In genomic region chr1:155859881-155860841, GRCh38 we compare ENCODE assay signal across 8 cellular contexts. TPM values are rescaled to one million over a fixed set of nuclear protein-coding genes. Genes with fewer than 3 reads are reported as not detected.
DNase-seq lines count a peak whose midpoint lies in the region; ATAC-seq and TF ChIP-seq lines count a peak whose summit lies in the region.

No MANE protein-coding gene starts in this region.

- no peak for TF ChIP-seq CTCF in activated CD8-positive, alpha-beta T cell treated with anti-CD3 and anti-CD28 coated beads for 36 hours (IDR thresholded peaks at IDR 0.05)

- H3K36me3 Mint-ChIP-seq in CD4-positive, alpha-beta memory T cell, result peaks cover 2 to 12% of the 10 kb centered on the region in 2 donors
- peaks cover 5% of the 10 kb centered on the region for H3K36me3 Mint-ChIP-seq in activated CD8-positive, alpha-beta T cell treated with anti-CD3 and anti-CD28 coated beads for 36 hours (ENCODE audit: low read depth)

- intact Hi-C loops in CD4-positive, alpha-beta memory T cell (cut with micrococcal nuclease), result loop anchor here (1.0 to 5.0 kb wide), 2 partner anchors 51 to 117 kb away; partner anchors contain the start of genes ARHGEF2 and RIT1
- intact Hi-C loops in activated CD8-positive, alpha-beta T cell treated with anti-CD3 and anti-CD28 coated beads for 36 hours (cut with micrococcal nuclease), result no loop called here

- H3K4me1 ChIP-seq in CD4-positive, alpha-beta memory T cell (ENCODE audit: insufficient read depth, low read length), result peaks cover 48% of the 10 kb centered on the region
- peaks cover 7% of the 10 kb centered on the region for H3K4me1 ChIP-seq in effector memory CD4-positive, alpha-beta T cell (ENCODE audit: control insufficient read depth, insufficient read depth, low read length, poor library complexity, severe bottlenecking)

- peak; percentile 45 to 81 (median 65) for DNase-seq in CD4-positive, alpha-beta memory T cell
- peak; percentile 29 for DNase-seq in H4 (ENCODE audit: low spot score)
- DNase-seq in NCI-H510A treated with DMSO at 0.1 percent for 48 hours (lab: John Stamatoyannopoulos, UW), result peak; percentile 79
- DNase-seq in activated CD8-positive, alpha-beta T cell treated with anti-CD3 and anti-CD28 coated beads for 36 hours, result peak; percentile 79
- DNase-seq in effector memory CD4-positive, alpha-beta T cell, result peak; percentile 37 to 51 (median 41)
- peak; percentile 95 for DNase-seq in medulla oblongata (ENCODE audit: extremely low spot score)
- peak; percentile 36 to 39 for DNase-seq in stimulated activated CD8-positive, alpha-beta memory T cell treated with anti-CD3 and anti-CD28 coated beads, Interleukin-15, amount 100 ng/mL, for 4 hours (ENCODE audit: low read depth in 2 of 2)

- POLR2A ChIA-PET in CD4-positive, alpha-beta memory T cell (lab: Charles Lee; ENCODE audit: partially characterized antibody), result interaction anchor here (0.6 to 2.6 kb wide), 17 partner anchors 9 to 587 kb away, joined by 3 to 17 read pairs (median 4); partner anchors contain the start of genes ARHGEF2, ASH1L, CLK2 and KHDC4
- POLR2A ChIA-PET in activated CD8-positive, alpha-beta T cell treated with anti-CD3 and anti-CD28 coated beads for 36 hours (lab: Charles Lee), result interaction anchor here (0.5 to 1.4 kb wide), 10 partner anchors 9 to 667 kb away, joined by 3 to 5 read pairs (median 3); no protein-coding TSS in a partner anchor

- CTCF ChIA-PET in CD4-positive, alpha-beta memory T cell (lab: Charles Lee; ENCODE audit: partially characterized antibody), result interaction anchor here (0.9 to 1.0 kb wide), 2 partner anchors 10 to 12 kb away, joined by 3 read pairs; no protein-coding TSS in a partner anchor
- CTCF ChIA-PET in activated CD8-positive, alpha-beta T cell treated with anti-CD3 and anti-CD28 coated beads for 36 hours (lab: Charles Lee), result interaction anchor here (0.7 to 2.5 kb wide), 4 partner anchors 10 to 129 kb away, joined by 3 to 8 read pairs (median 3); no protein-coding TSS in a partner anchor

- peak overlapping the region; percentile 73 for H3K27ac ChIP-seq in CD4-positive, alpha-beta memory T cell (ENCODE audit: low read depth, low read length)
- H3K27ac ChIP-seq in effector memory CD4-positive, alpha-beta T cell (ENCODE audit: insufficient read depth, low read length, poor library complexity, severe bottlenecking), result peak overlapping the region; percentile 55

- H3K4me3 Mint-ChIP-seq in CD4-positive, alpha-beta memory T cell, result peak overlapping the region; percentile 88 to 99 (median 90)
- H3K4me3 Mint-ChIP-seq in activated CD8-positive, alpha-beta T cell treated with anti-CD3 and anti-CD28 coated beads for 36 hours, result peak overlapping the region; percentile 94

- H3K4me1 Mint-ChIP-seq in CD4-positive, alpha-beta memory T cell, result peaks cover 18 to 49% (median 32%) of the 10 kb centered on the region in 4 donors
- H3K4me1 Mint-ChIP-seq in activated CD8-positive, alpha-beta T cell treated with anti-CD3 and anti-CD28 coated beads for 36 hours (ENCODE audit: low read depth), result peaks cover 37% of the 10 kb centered on the region

- H3K36me3 ChIP-seq in CD4-positive, alpha-beta memory T cell (ENCODE audit: insufficient read depth, low read length), result no peaks in the 10 kb centered on the region
- no peaks in the 10 kb centered on the region for H3K36me3 ChIP-seq in effector memory CD4-positive, alpha-beta T cell (ENCODE audit: control insufficient read depth, insufficient read depth, low read length)

- no peaks in the 10 kb centered on the region for H3K27me3 ChIP-seq in CD4-positive, alpha-beta memory T cell (ENCODE audit: insufficient read depth, low read length)
- no peaks in the 10 kb centered on the region for H3K27me3 ChIP-seq in effector memory CD4-positive, alpha-beta T cell (replicated peaks; ENCODE audit: control insufficient read depth, insufficient read depth, low read length, poor library complexity, severe bottlenecking)

- H3K9me3 Mint-ChIP-seq in CD4-positive, alpha-beta memory T cell, result no peaks in the 10 kb centered on the region
- H3K9me3 Mint-ChIP-seq in activated CD8-positive, alpha-beta T cell treated with anti-CD3 and anti-CD28 coated beads for 36 hours, result no peaks in the 10 kb centered on the region

- H3K4me3 ChIP-seq in CD4-positive, alpha-beta memory T cell (ENCODE audit: low read length in 2 of 2), result peak overlapping the region; percentile 36 to 68
- H3K4me3 ChIP-seq in effector memory CD4-positive, alpha-beta T cell (ENCODE audit: insufficient read depth, low read depth, low read length, poor library complexity, severe bottlenecking), result peak overlapping the region; percentile 24

- ATAC-seq in activated CD8-positive, alpha-beta T cell treated with anti-CD3 and anti-CD28 coated beads for 36 hours, result peak; percentile 54
- no peak for ATAC-seq in GM18861 (IDR thresholded peaks at IDR 0.05; ENCODE audit: unreplicated experiment)

- no peaks in the 10 kb centered on the region for H3K9me3 ChIP-seq in CD4-positive, alpha-beta memory T cell (ENCODE audit: control insufficient read depth in 1 of 2, low read length in 2 of 2)
- no peaks in the 10 kb centered on the region for H3K9me3 ChIP-seq in effector memory CD4-positive, alpha-beta T cell (ENCODE audit: control insufficient read depth, low read length)

- H3K27me3 Mint-ChIP-seq in CD4-positive, alpha-beta memory T cell, result no peaks in the 10 kb centered on the region
- H3K27me3 Mint-ChIP-seq in activated CD8-positive, alpha-beta T cell treated with anti-CD3 and anti-CD28 coated beads for 36 hours, result peaks cover 1% of the 10 kb centered on the region

- H3K27ac Mint-ChIP-seq in CD4-positive, alpha-beta memory T cell, result peak overlapping the region; percentile 88 to 100 (median 96)
- peak overlapping the region; percentile 92 for H3K27ac Mint-ChIP-seq in activated CD8-positive, alpha-beta T cell treated with anti-CD3 and anti-CD28 coated beads for 36 hours

RNA-seq across cellular contexts. Expression of gene SYT11, which starts 0.8 kb away (rescaled TPM):
- 10 to 100 TPM; 17.7 to 18.2 TPM for total RNA-seq in CD4-positive, alpha-beta memory T cell
- polyA plus RNA-seq in CD4-positive, alpha-beta memory T cell, result 10 to 100 TPM; 10.7 to 15.8 TPM
- 2.9 and 3.4 TPM in 2 replicates for total RNA-seq in H4 (2014; rRNA removed; shearing (Covaris generic))
- total RNA-seq in activated CD8-positive, alpha-beta T cell treated with anti-CD3 and anti-CD28 coated beads for 36 hours, result 1 to 10 TPM; 8.7 to 9.2 TPM

RNA-seq across cellular contexts. Expression of gene GON4L, which starts 3.1 kb away (rescaled TPM):
- total RNA-seq in CD4-positive, alpha-beta memory T cell, result 100 to 1,000 TPM; 118 to 134 TPM
- polyA plus RNA-seq in CD4-positive, alpha-beta memory T cell, result 10 to 100 TPM in 1 of 2 donors, 1 to 10 TPM in 1; 9.3 to 51.0 TPM
- total RNA-seq in H4 (2014; rRNA removed; shearing (Covaris generic)), result 7.1 and 11.0 TPM in 2 replicates
- 10 to 100 TPM; 43.4 to 46.8 TPM for total RNA-seq in activated CD8-positive, alpha-beta T cell treated with anti-CD3 and anti-CD28 coated beads for 36 hours

RNA-seq across cellular contexts. Expression of gene RIT1, which starts 51.0 kb away (rescaled TPM):
- total RNA-seq in CD4-positive, alpha-beta memory T cell, result 10 to 100 TPM; 45.0 to 48.0 TPM
- 10 to 100 TPM; 14.1 to 20.4 TPM for polyA plus RNA-seq in CD4-positive, alpha-beta memory T cell
- 45.8 and 46.5 TPM in 2 replicates for total RNA-seq in H4 (2014; rRNA removed; shearing (Covaris generic))
- 10 to 100 TPM; 21.6 to 24.1 TPM for total RNA-seq in activated CD8-positive, alpha-beta T cell treated with anti-CD3 and anti-CD28 coated beads for 36 hours

Comparison
In these comparisons a context has a peak if more than half of its experiments do, and no peak if none do; other contexts are left out.
1. DNase-seq: peak in every context shown above with its lines; median percentile 95 in medulla oblongata; 79 in NCI-H510A treated with DMSO at 0.1 percent for 48 hours; 79 in activated CD8-positive, alpha-beta T cell treated with anti-CD3 and anti-CD28 coated beads for 36 hours; 65 in CD4-positive, alpha-beta memory T cell; 41 in effector memory CD4-positive, alpha-beta T cell; 38 in stimulated activated CD8-positive, alpha-beta memory T cell treated with anti-CD3 and anti-CD28 coated beads, Interleukin-15, amount 100 ng/mL, for 4 hours; 29 in H4.